19 cellular contexts compared by ENCODE assay signal in the genomic region with DNA sequence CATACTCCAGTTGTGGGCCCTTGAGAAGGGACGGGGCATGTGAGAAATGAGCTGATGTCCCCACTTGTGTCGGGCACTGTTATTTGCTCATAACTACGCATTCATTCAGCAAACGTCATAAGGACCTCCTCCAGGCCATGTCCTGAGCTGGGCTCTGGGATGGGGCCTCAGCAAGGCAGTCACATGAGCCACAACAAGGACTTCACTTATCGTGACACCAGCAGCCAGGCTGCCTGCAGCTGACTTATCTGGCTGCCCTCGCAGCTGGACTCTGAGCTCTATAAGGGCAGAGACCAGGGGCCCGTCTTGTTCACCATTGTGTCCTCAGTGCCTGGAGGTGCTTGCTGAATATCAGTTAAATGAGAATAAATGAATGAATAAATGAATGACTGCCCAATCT. TPM values are rescaled to one million over a fixed set of nuclear protein-coding genes. Genes with fewer than 3 reads are reported as not detected.
DNase-seq lines count a peak whose midpoint lies in the region; ATAC-seq and TF ChIP-seq lines count a peak whose summit lies in the region.
"Had no signal": no experiment of that assay in that cellular context is flagged by ENCODE, and none has a peak within 500 bp of the region (broad histone marks: within the 10 kb centered on the region; RNA-seq: fewer than 3 reads in every experiment).

No MANE protein-coding gene starts in this region.

- WGBS in psoas muscle, 3 donors, result 63 to 70% (median 66%) methylated on average over 7 of the region's 7 CpGs

- H3K36me3 Mint-ChIP-seq in mesothelial cell of epicardium, result no peaks in the 10 kb centered on the region
- H3K36me3 Mint-ChIP-seq: CD8-positive, alpha-beta memory T cell had no signal

- peaks cover 86% of the 10 kb centered on the region for H3K27me3 Mint-ChIP-seq in mesothelial cell of epicardium (ENCODE audit: low read depth)

- no peak for ATAC-seq in psoas muscle
- no peak for ATAC-seq in HG02884 (IDR thresholded peaks at IDR 0.05; ENCODE audit: unreplicated experiment)
- ATAC-seq: A549, GM23338 had no signal

- no peaks in the 10 kb centered on the region for H3K4me1 Mint-ChIP-seq in mesothelial cell of epicardium
- H3K4me1 Mint-ChIP-seq: CD8-positive, alpha-beta memory T cell had no signal

- no peak overlapping the region for H3K27ac Mint-ChIP-seq in mesothelial cell of epicardium
- H3K27ac Mint-ChIP-seq: CD8-positive, alpha-beta memory T cell; GM23338 had no signal

- no peak for TF ChIP-seq CTCF in mesothelial cell of epicardium (IDR thresholded peaks at IDR 0.05; ENCODE audit: unreplicated experiment)
- TF ChIP-seq CTCF in psoas muscle (IDR thresholded peaks at IDR 0.05), result no peak

- H3K9me3 Mint-ChIP-seq in mesothelial cell of epicardium, result no peaks in the 10 kb centered on the region
- H3K9me3 Mint-ChIP-seq: CD8-positive, alpha-beta memory T cell; GM23338 had no signal

- no peak overlapping the region for H3K4me3 ChIP-seq in psoas muscle
- H3K4me3 ChIP-seq: A549; BLaER1 treated with 17β-estradiol and CSF1 and Interleukin-3, amounts not matched to agents 10 nM and 100 nM; GM23338 had no signal

- no peaks in the 10 kb centered on the region for H3K9me3 ChIP-seq in psoas muscle
- H3K9me3 ChIP-seq: A549; BLaER1 treated with 17β-estradiol and CSF1 and Interleukin-3, amounts not matched to agents 10 nM and 100 nM had no signal

- intact Hi-C loops in psoas muscle (cut with DNase I), result no loop called here

- peaks cover 0 to 14% (median 2%) of the 10 kb centered on the region in 3 donors for H3K27me3 ChIP-seq in psoas muscle (ENCODE audit: insufficient read depth in 3 of 3, low read length in 2 of 3)
- H3K27me3 ChIP-seq: BLaER1 treated with 17β-estradiol and CSF1 and Interleukin-3, amounts not matched to agents 10 nM and 100 nM had no signal

- DNase-seq in Ammon's horn (ENCODE audit: low spot score) (peak; percentile 77), NCI-H2029 treated with DMSO at 0.1 percent for 48 hours (lab: John Stamatoyannopoulos, UW) (peak; percentile 47), globus pallidus (ENCODE audit: low spot score) (peak; percentile 73), midbrain (lab: John Stamatoyannopoulos, UW) (peak; percentile 22), mesothelial cell of epicardium (ENCODE audit: low spot score in 2 of 2, unreplicated experiment in 2 of 2) (no peak), psoas muscle (no peak)
- no peak for DNase-seq in stimulated activated CD4-positive, alpha-beta T cell treated with anti-CD3 and anti-CD28 coated beads, Interleukin-1b, Interleukin-23, amount 100 ng/mL, for 48 hours
- DNase-seq: CD8-positive, alpha-beta memory T cell; DMS79; KBM-7; NCI-H1105 treated with DMSO at 0.1 percent for 48 hours; NCI-H1694 treated with DMSO at 0.1 percent for 48 hours; NCI-H2227 treated with DMSO at 0.1 percent for 48 hours; NCI-H510A treated with DMSO at 0.1 percent for 48 hours; NCI-H774 had no signal

- no peak overlapping the region for H3K27ac ChIP-seq in psoas muscle
- H3K27ac ChIP-seq: A549; BLaER1 treated with 17β-estradiol and CSF1 and Interleukin-3, amounts not matched to agents 10 nM and 100 nM had no signal

- no peaks in the 10 kb centered on the region for H3K4me1 ChIP-seq in psoas muscle
- H3K4me1 ChIP-seq: A549 had no signal

- no peak overlapping the region for H3K4me3 Mint-ChIP-seq in mesothelial cell of epicardium
- H3K4me3 Mint-ChIP-seq: CD8-positive, alpha-beta memory T cell; GM23338 had no signal

- no peaks in the 10 kb centered on the region for H3K36me3 ChIP-seq in psoas muscle (ENCODE audit: insufficient read depth in 1 of 2, low read depth in 1 of 2)
- H3K36me3 ChIP-seq: BLaER1 treated with 17β-estradiol and CSF1 and Interleukin-3, amounts not matched to agents 10 nM and 100 nM had no signal

RNA-seq across cellular contexts. Expression of a gene that starts 37.5 kb away (rescaled TPM):
- total RNA-seq in mesothelial cell of epicardium (0.05 TPM in 1 of 3 replicates, not detected in the others), psoas muscle (under 1 TPM in 2 of 4 donors, not detected in 2; 0.07 to 0.15 TPM)
- polyA plus RNA-seq in psoas muscle, result under 1 TPM; 0.03 to 0.04 (median 0.04) TPM
- total RNA-seq: CD8-positive, alpha-beta memory T cell had no signal
- polyA plus RNA-seq: A549; CD8-positive, alpha-beta memory T cell had no signal

Comparison
In these comparisons a context has a peak if more than half of its experiments do, and no peak if none do; other contexts are left out.
1. DNase-seq: peak in Ammon's horn (single experiment), NCI-H2029 treated with DMSO at 0.1 percent for 48 hours (single experiment), globus pallidus (single experiment) and midbrain (single experiment); none in mesothelial cell of epicardium (0 of 2), stimulated activated CD4-positive, alpha-beta T cell treated with anti-CD3 and anti-CD28 coated beads, Interleukin-1b, Interleukin-23, amount 100 ng/mL, for 48 hours (single experiment) and psoas muscle (0 of 2).